Comparison of ENCODE assay signal across 25 cellular contexts in genomic region chr11:105763594-105763993, GRCh38.
"Had no signal": no experiment of that assay in that cellular context is flagged by ENCODE, and none has a peak within 500 bp of the region (broad histone marks: within the 10 kb centered on the region; RNA-seq: fewer than 3 reads in every experiment).

No MANE protein-coding gene starts in this region.

- H3K4me3 ChIP-seq: left lung, lung, mucosa of descending colon, pancreas, right atrium auricular region, right lobe of liver, smooth muscle cell, testis, thyroid gland, transverse colon, upper lobe of left lung, vagina had no signal

- H3K27ac ChIP-seq: left lung, pancreas, right atrium auricular region, right lobe of liver, testis, thyroid gland, transverse colon, upper lobe of left lung, vagina had no signal

- DNase-seq: hippocampal formation; kidney; left colon; left lung; mesendoderm; mucosa of descending colon; naive thymus-derived CD4-positive, alpha-beta T cell; nucleus accumbens; pancreas; right lobe of liver; stimulated activated CD4-positive, alpha-beta T cell treated with anti-CD3 and anti-CD28 coated beads, Interleukin-1b, Interleukin-23, amount 100 ng/mL, for 48 hours; stimulated activated CD4-positive, alpha-beta T cell treated with anti-CD3 and anti-CD28 coated beads, Interleukin-2, amount 100 ng/mL, for 48 hours; stimulated activated CD4-positive, alpha-beta T cell treated with anti-CD3 and anti-CD28 coated beads, Interleukin-4, amount 100 ng/mL, for 4 hours; stimulated activated CD8-positive, alpha-beta memory T cell treated with anti-CD3 and anti-CD28 coated beads, Interleukin-4, amount 100 ng/mL, for 48 hours; stimulated activated naive CD4-positive, alpha-beta T cell treated with Interleukin-2 at 50 U/mL for 16 hours; stimulated activated naive CD8-positive, alpha-beta T cell treated with anti-CD3 and anti-CD28 coated beads, Interleukin-15, amount 100 ng/mL, for 72 hours; substantia nigra; testis; thyroid gland; transverse colon; upper lobe of left lung had no signal
